Comparison of ENCODE assay signal across 8 cellular contexts in the genomic region with DNA sequence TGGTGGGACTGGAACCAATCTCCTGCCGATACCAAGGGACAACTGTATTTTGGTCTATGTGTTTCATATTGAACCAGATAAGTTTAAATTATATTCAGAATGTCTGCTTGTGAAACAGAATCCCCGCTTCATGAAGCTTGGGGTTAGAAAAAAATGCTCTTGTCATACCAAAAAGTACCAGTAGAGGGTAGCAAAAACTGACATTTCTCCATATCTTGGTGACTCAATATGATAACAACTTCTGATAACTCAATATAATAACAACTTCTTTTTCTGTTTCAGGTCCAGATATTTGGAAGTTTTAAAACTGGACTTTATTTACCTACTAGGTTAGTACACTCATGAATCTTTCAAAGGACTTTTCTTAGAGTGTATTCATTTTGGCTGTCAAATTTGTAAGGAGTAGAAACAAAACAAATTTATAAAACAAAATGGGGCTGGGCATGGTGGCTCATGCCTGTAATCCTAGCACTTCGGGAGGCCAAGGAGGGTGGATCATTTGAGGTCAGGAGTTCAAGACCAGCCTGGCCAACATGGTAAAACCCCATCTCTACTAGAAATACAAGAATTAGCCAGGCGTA. TPM values are rescaled to one million over a fixed set of nuclear protein-coding genes. Genes with fewer than 3 reads are reported as not detected.
DNase-seq lines count a peak whose midpoint lies in the region; ATAC-seq and TF ChIP-seq lines count a peak whose summit lies in the region.

No MANE protein-coding gene starts in this region.

- H3K27me3 ChIP-seq in esophagus squamous epithelium, result no peaks in the 10 kb centered on the region
- H3K27me3 ChIP-seq in ovary, result no peaks in the 10 kb centered on the region

- H3K4me3 ChIP-seq in esophagus squamous epithelium (no peak overlapping the region), ovary (no peak overlapping the region)

- H3K9me3 ChIP-seq in esophagus squamous epithelium (no peaks in the 10 kb centered on the region), ovary (no peaks in the 10 kb centered on the region)

- ATAC-seq in HG03432 (IDR thresholded peaks at IDR 0.05; ENCODE audit: unreplicated experiment) (peak; percentile 42), GM21423 (IDR thresholded peaks at IDR 0.05; ENCODE audit: unreplicated experiment) (no peak)

- TF ChIP-seq CTCF in esophagus squamous epithelium (IDR thresholded peaks at IDR 0.05) (peak; percentile 75 to 88 (median 81)), ovary (IDR thresholded peaks at IDR 0.05) (peak; percentile 44 to 88 (median 82))

- WGBS in esophagus squamous epithelium, 2 donors, result 45 to 55% methylated on average over 4 of the region's 4 CpGs
- 43 to 47% (median 47%) methylated on average over 4 of the region's 4 CpGs for WGBS in ovary, 3 donors

- H3K27ac ChIP-seq in esophagus squamous epithelium, result no peak overlapping the region
- H3K27ac ChIP-seq in ovary, result no peak overlapping the region

- intact Hi-C loops in esophagus squamous epithelium (cut with DNase I), result loop anchor here (10.0 kb wide), 2 partner anchors 141 to 189 kb away; partner anchors contain the start of gene CNEP1R1
- intact Hi-C loops in ovary (cut with DNase I), result loop anchor here (5.0 to 10.0 kb wide), 7 partner anchors 62 to 451 kb away; partner anchors contain the start of genes BRD7 (in 2 of the 4), CNEP1R1 (in 1 of the 4) and TENT4B (in 1 of the 4)

- TF ChIP-seq EP300 in ovary (IDR thresholded peaks at IDR 0.05), result no peak

- no peak for TF ChIP-seq POLR2A in esophagus squamous epithelium (IDR thresholded peaks at IDR 0.05)
- TF ChIP-seq POLR2A in ovary (IDR thresholded peaks at IDR 0.05), result no peak

- H3K36me3 ChIP-seq in esophagus squamous epithelium (peaks cover 0 to 72% (median 10%) of the 10 kb centered on the region in 3 donors), ovary (no peaks in the 10 kb centered on the region)

- peak; percentile 19 to 72 (median 48) for DNase-seq in NCI-H1417 (lab: John Stamatoyannopoulos, UW)
- no peak for DNase-seq in NCI-H1417 treated with DMSO at 0.1 percent for 48 hours (lab: John Stamatoyannopoulos, UW)
- peak; percentile 51 for DNase-seq in SKM-1 treated with dmso at 0.1 percent for 144 hours (lab: John Stamatoyannopoulos, UW; ENCODE audit: unreplicated experiment)
- no peak for DNase-seq in esophagus squamous epithelium (lab: John Stamatoyannopoulos, UW)
- no peak for DNase-seq in ovary
- DNase-seq in GF-D8 (lab: John Stamatoyannopoulos, UW), result no peak

- peaks cover 0 to 24% (median 12%) of the 10 kb centered on the region in 3 donors for H3K4me1 ChIP-seq in esophagus squamous epithelium
- H3K4me1 ChIP-seq in ovary (ENCODE audit: insufficient read depth), result peaks cover 6% of the 10 kb centered on the region

RNA-seq across cellular contexts. Expression of gene ADCY7, which starts 52.3 kb away (rescaled TPM):
- total RNA-seq in esophagus squamous epithelium, result 10 to 100 TPM; 21.2 to 23.9 (median 23.3) TPM
- 10 to 100 TPM; 23.4 to 78.9 (median 39.5) TPM for total RNA-seq in ovary
- polyA plus RNA-seq in ovary, result 10 to 100 TPM; 10.2 to 10.7 TPM

Comparison
In these comparisons a context has a peak if more than half of its experiments do, and no peak if none do; other contexts are left out.
1. DNase-seq: peak in NCI-H1417 (3 of 3) and SKM-1 treated with dmso at 0.1 percent for 144 hours (single experiment); none in NCI-H1417 treated with DMSO at 0.1 percent for 48 hours (single experiment), esophagus squamous epithelium (single experiment), ovary (0 of 5) and GF-D8 (single experiment).